In genomic region chr17:9241774-9242496, GRCh38 we compare ENCODE assay signal across 1 cellular context.
TF ChIP-seq lines count a peak whose summit lies in the region.

No MANE protein-coding gene starts in this region.

TF ChIP-seq in H1, 55 proteins besides CTCF, POLR2A, EP300 and RAD21:
- TF ChIP-seq MAFK (IDR thresholded peaks at IDR 0.05; ENCODE audit: low read depth, low read length) = no peak
- no peak for TF ChIP-seq CHD7 (IDR thresholded peaks at IDR 0.05; ENCODE audit: insufficient replicate concordance, low read length)
- no peak for TF ChIP-seq KDM5A (IDR thresholded peaks at IDR 0.05; ENCODE audit: low read length)
- TF ChIP-seq SIN3A (conservative IDR thresholded peaks at IDR 0.05 in 1 of 2, IDR thresholded peaks at IDR 0.05 in 1 of 2; ENCODE audit: low read depth in 1 of 2, low read length in 2 of 2) = no peak
- TF ChIP-seq POLR2AphosphoS5 (IDR thresholded peaks at IDR 0.05; ENCODE audit: low read depth, low read length) = no peak
- TF ChIP-seq KDM4A (IDR thresholded peaks at IDR 0.05; ENCODE audit: low read depth, low read length, severe bottlenecking) = no peak
- no peak for TF ChIP-seq SP1 (IDR thresholded peaks at IDR 0.05; ENCODE audit: low read depth, low read length)
- no peak for TF ChIP-seq ATF3 (IDR thresholded peaks at IDR 0.05; ENCODE audit: insufficient read depth, low read depth, low read length)
- TF ChIP-seq PHF8 (conservative IDR thresholded peaks at IDR 0.05; ENCODE audit: low read depth, low read length) = no peak
- TF ChIP-seq GTF2F1 (IDR thresholded peaks at IDR 0.05; ENCODE audit: borderline replicate concordance, low read depth, low read length) = no peak
- TF ChIP-seq TAF7 (optimal IDR thresholded peaks at IDR 0.05; ENCODE audit: borderline replicate concordance, low read depth, low read length) = no peak
- no peak for TF ChIP-seq CBX5 (IDR thresholded peaks at IDR 0.05; ENCODE audit: low read depth, low read length)
- TF ChIP-seq SIRT6 (IDR thresholded peaks at IDR 0.05; ENCODE audit: low read length) = no peak
- no peak for TF ChIP-seq TAF1 (IDR thresholded peaks at IDR 0.05; ENCODE audit: low read depth, low read length)
- TF ChIP-seq NANOG (IDR thresholded peaks at IDR 0.05; ENCODE audit: insufficient read depth, low read depth, low read length, poor library complexity, severe bottlenecking) = no peak
- no peak for TF ChIP-seq HDAC6 (IDR thresholded peaks at IDR 0.05; ENCODE audit: low read depth, low read length)
- TF ChIP-seq SP2 (IDR thresholded peaks at IDR 0.05; ENCODE audit: low read length) = no peak
- TF ChIP-seq ZNF274 (IDR thresholded peaks at IDR 0.05; ENCODE audit: borderline replicate concordance, extremely low read depth, low read length) = no peak
- TF ChIP-seq CHD2 (IDR thresholded peaks at IDR 0.05; ENCODE audit: low read length) = no peak
- TF ChIP-seq CBX8 (IDR thresholded peaks at IDR 0.05; ENCODE audit: borderline replicate concordance, low read depth, low read length) = no peak
